Comparison of ENCODE assay signal across 9 cellular contexts in genomic region chr2:45567288-45567963, GRCh38. TPM values are rescaled to one million over a fixed set of nuclear protein-coding genes. Genes with fewer than 3 reads are reported as not detected.
DNase-seq lines count a peak whose midpoint lies in the region; ATAC-seq and TF ChIP-seq lines count a peak whose summit lies in the region.
"Had no signal": no experiment of that assay in that cellular context is flagged by ENCODE, and none has a peak within 500 bp of the region (broad histone marks: within the 10 kb centered on the region; RNA-seq: fewer than 3 reads in every experiment).

No MANE protein-coding gene starts in this region.

- no peaks in the 10 kb centered on the region for H3K9me2 ChIP-seq in hepatocyte (replicated peaks; ENCODE audit: insufficient read depth)

- intact Hi-C loops in right cardiac atrium (cut with DNase I) (no loop called here), Right ventricle myocardium superior (cut with DNase I) (no loop called here)

- ATAC-seq in right cardiac atrium (no peak), Right ventricle myocardium superior (ENCODE audit: poor library complexity) (no peak), RWPE2 (ENCODE audit: low read depth) (no peak), upper lobe of left lung (ENCODE audit: low FRiP score in 2 of 2) (peak in 1 of 2 donors; percentile 19), GM21381 (IDR thresholded peaks at IDR 0.05; ENCODE audit: unreplicated experiment) (no peak)

- no peaks in the 10 kb centered on the region for H3K79me2 ChIP-seq in hepatocyte

- H3K36me3 ChIP-seq in RWPE2 (ENCODE audit: low read depth) (peaks cover 21% of the 10 kb centered on the region), hepatocyte (replicated peaks; ENCODE audit: insufficient read depth, low read depth) (no peaks in the 10 kb centered on the region), upper lobe of left lung (peaks cover 0 to 12% (median 0%) of the 10 kb centered on the region in 4 donors)

- no peaks in the 10 kb centered on the region for H4K20me1 ChIP-seq in hepatocyte (ENCODE audit: insufficient read depth, poor library complexity, severe bottlenecking)

- H3K27ac ChIP-seq in right cardiac atrium (ENCODE audit: low read length) (peak overlapping the region; percentile 42), RWPE2 (ENCODE audit: poor library complexity, severe bottlenecking) (peak overlapping the region; percentile 91), hepatocyte (peak overlapping the region; percentile 39), upper lobe of left lung (peak overlapping the region; percentile 56 to 84 (median 71))

- H3K4me2 ChIP-seq in hepatocyte: peak overlapping the region; percentile 50

- 85% methylated on average over 7 of the region's 7 CpGs for WGBS in right cardiac atrium
- 97% methylated on average over 7 of the region's 7 CpGs for WGBS in hepatocyte (ENCODE audit: low lambda C conversion rate, missing lambda C conversion rate)
- 66 to 73% methylated on average over 7 of the region's 7 CpGs for WGBS in upper lobe of left lung, 2 donors

- no peak for TF ChIP-seq POLR2A in upper lobe of left lung (IDR thresholded peaks at IDR 0.05)

- no peaks in the 10 kb centered on the region for H3K4me1 ChIP-seq in right cardiac atrium (ENCODE audit: control insufficient read depth, insufficient read depth, low read length)
- peaks cover 28% of the 10 kb centered on the region for H3K4me1 ChIP-seq in RWPE2 (ENCODE audit: insufficient read depth, poor library complexity, severe bottlenecking)
- peaks cover 5% of the 10 kb centered on the region for H3K4me1 ChIP-seq in hepatocyte (ENCODE audit: insufficient read depth)
- H3K4me1 ChIP-seq in upper lobe of left lung: peaks cover 0 to 11% (median 8%) of the 10 kb centered on the region in 4 donors

- H3K4me3 ChIP-seq in right cardiac atrium (ENCODE audit: low read length) (no peak overlapping the region), RWPE2 (ENCODE audit: severe bottlenecking) (no peak overlapping the region), hepatocyte (no peak overlapping the region), upper lobe of left lung (peak overlapping the region in 3 of 4 donors; percentile 12 to 34 (median 32))

- no peak overlapping the region for H2AFZ ChIP-seq in hepatocyte

- TF ChIP-seq EP300 in upper lobe of left lung (IDR thresholded peaks at IDR 0.05): no peak

- H3K9me3 ChIP-seq in right cardiac atrium (ENCODE audit: control insufficient read depth, low read length) (no peaks in the 10 kb centered on the region), RWPE2 (ENCODE audit: severe bottlenecking) (no peaks in the 10 kb centered on the region), hepatocyte (ENCODE audit: low read depth) (no peaks in the 10 kb centered on the region), upper lobe of left lung (no peaks in the 10 kb centered on the region)

- no peak for TF ChIP-seq CTCF in RWPE2 (IDR thresholded peaks at IDR 0.05; ENCODE audit: poor library complexity, severe bottlenecking)
- TF ChIP-seq CTCF in hepatocyte (IDR thresholded peaks at IDR 0.05; ENCODE audit: poor library complexity): no peak
- no peak for TF ChIP-seq CTCF in upper lobe of left lung (IDR thresholded peaks at IDR 0.05)

- H3K27me3 ChIP-seq in right cardiac atrium (ENCODE audit: control insufficient read depth, insufficient read depth) (no peaks in the 10 kb centered on the region), RWPE2 (ENCODE audit: insufficient read depth, poor library complexity, severe bottlenecking) (no peaks in the 10 kb centered on the region), hepatocyte (no peaks in the 10 kb centered on the region), upper lobe of left lung (no peaks in the 10 kb centered on the region)

- DNase-seq in right cardiac atrium (no peak), Right ventricle myocardium superior (no peak), RWPE2 (ENCODE audit: low spot score) (no peak), hepatocyte (ENCODE audit: low spot score) (no peak), upper lobe of left lung (no peak), DMS53 (lab: John Stamatoyannopoulos, UW) (no peak), midbrain (lab: John Stamatoyannopoulos, UW) (no peak)
- DNase-seq: caudate nucleus had no signal

RNA-seq across cellular contexts. Expression of gene SRBD1, which starts 43.6 kb away (rescaled TPM):
- total RNA-seq in right cardiac atrium (10 to 100 TPM in 3 of 4 donors, 1 to 10 TPM in 1; 9.1 to 13.6 (median 13.1) TPM), Right ventricle myocardium superior (6.6 TPM), hepatocyte (16.6 and 18.1 TPM in 2 replicates), upper lobe of left lung (10 to 100 TPM; 16.4 to 38.3 (median 19.0) TPM)
- polyA plus RNA-seq in right cardiac atrium (4.2 TPM), hepatocyte (6.6 and 6.7 TPM in 2 replicates)

Comparison
In these comparisons a context has a peak if more than half of its experiments do, and no peak if none do; other contexts are left out.
1. H3K27ac ChIP-seq: peak in every context shown above with its lines; median percentile 91 in RWPE2; 71 in upper lobe of left lung; 42 in right cardiac atrium; 39 in hepatocyte.
2. H3K4me3 ChIP-seq: peak in upper lobe of left lung (3 of 4); none in right cardiac atrium (single experiment), RWPE2 (single experiment) and hepatocyte (single experiment).